ENCODE assay signal across 8 cellular contexts in the genomic region with DNA sequence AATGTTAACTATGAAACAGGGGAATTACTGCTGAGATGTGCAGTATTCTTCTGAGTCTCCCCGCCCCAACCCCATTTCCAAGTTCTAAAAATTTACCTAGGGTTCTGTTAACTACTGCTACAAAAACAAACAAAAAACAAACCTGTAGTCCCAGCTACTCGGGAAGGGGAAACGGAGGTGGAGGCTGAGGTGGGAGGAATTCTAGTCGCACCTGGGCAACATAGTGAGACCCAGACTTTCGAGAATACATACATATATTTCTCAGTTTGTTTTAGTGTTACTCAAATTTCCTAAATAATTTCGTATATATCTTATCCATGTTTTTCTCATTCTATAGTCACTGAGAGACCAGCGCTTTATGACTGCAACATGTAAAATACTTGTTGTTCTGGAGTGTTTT. TPM values are rescaled to one million over a fixed set of nuclear protein-coding genes. Genes with fewer than 3 reads are reported as not detected.
DNase-seq lines count a peak whose midpoint lies in the region; ATAC-seq, FAIRE-seq and TF ChIP-seq lines count a peak whose summit lies in the region.

No MANE protein-coding gene starts in this region.

- H3K27ac ChIP-seq in dorsolateral prefrontal cortex, result peak overlapping the region in 31 of 59 donors; percentile 91 to 99 (median 97)

- intact Hi-C loops in dorsolateral prefrontal cortex (cut with DNase I), result loop anchor here in 1 of 2 donors (2.0 to 10.0 kb wide), 2 partner anchors 138 to 1300 kb away; a partner anchor contains a TSS

- H3K27me3 Mint-ChIP-seq in natural killer cell treated with Interleukin-12 subunit alpha and Interleukin-12 subunit beta and Interleukin-15 and Interleukin-18, amount 100 ng/mL, for 72 hours, result peaks cover 0 to 7% of the 10 kb centered on the region in 2 donors

- TF ChIP-seq POLR2A in H54 (IDR thresholded peaks at IDR 0.05; ENCODE audit: low read depth, low read length), result no peak

- TF ChIP-seq CTCF in AG10803 (conservative IDR thresholded peaks at IDR 0.05; ENCODE audit: low read length), result no peak
- no peak for TF ChIP-seq CTCF in LNCaP clone FGC (IDR thresholded peaks at IDR 0.05; ENCODE audit: control insufficient read depth, extremely low read depth, insufficient read depth)
- TF ChIP-seq CTCF in dorsolateral prefrontal cortex (IDR thresholded peaks at IDR 0.05 in 54 of 56, conservative IDR thresholded peaks at IDR 0.05 in 2 of 56; ENCODE audit: low read depth in 1 of 56, partially characterized antibody in 56 of 56), result no peak

- no peak for FAIRE-seq in H54 (lab: Jason Lieb, UNC)

- H3K36me3 Mint-ChIP-seq in natural killer cell treated with Interleukin-12 subunit alpha and Interleukin-12 subunit beta and Interleukin-15 and Interleukin-18, amount 100 ng/mL, for 72 hours, result no peaks in the 10 kb centered on the region

- H3K27ac Mint-ChIP-seq in natural killer cell treated with Interleukin-12 subunit alpha and Interleukin-12 subunit beta and Interleukin-15 and Interleukin-18, amount 100 ng/mL, for 72 hours, result peak overlapping the region; percentile 100

- H3K4me1 Mint-ChIP-seq in natural killer cell treated with Interleukin-12 subunit alpha and Interleukin-12 subunit beta and Interleukin-15 and Interleukin-18, amount 100 ng/mL, for 72 hours (ENCODE audit: low read depth in 2 of 2), result peaks cover 26 to 39% of the 10 kb centered on the region in 2 donors

- no peaks in the 10 kb centered on the region for H3K9me3 Mint-ChIP-seq in natural killer cell treated with Interleukin-12 subunit alpha and Interleukin-12 subunit beta and Interleukin-15 and Interleukin-18, amount 100 ng/mL, for 72 hours

- no peak for ATAC-seq in natural killer cell treated with Interleukin-12 subunit alpha and Interleukin-12 subunit beta and Interleukin-15 and Interleukin-18, amount 100 ng/mL, for 72 hours
- ATAC-seq in GM18519 (IDR thresholded peaks at IDR 0.05; ENCODE audit: low FRiP score, unreplicated experiment) (no peak), HG03139 (IDR thresholded peaks at IDR 0.05; ENCODE audit: unreplicated experiment) (no peak)

- H3K4me3 ChIP-seq in AG10803 (ENCODE audit: low read length) (peak overlapping the region; percentile 97), LNCaP clone FGC (ENCODE audit: low read depth, low read length) (peak overlapping the region; percentile 86), dorsolateral prefrontal cortex (peak overlapping the region; percentile 69 to 98 (median 85))

- H3K27me3 ChIP-seq in dorsolateral prefrontal cortex, result no peaks in the 10 kb centered on the region

- no peak for DNase-seq in AG10803 (ENCODE audit: low read depth)
- DNase-seq in LNCaP clone FGC (ENCODE audit: low read depth), result no peak
- no peak for DNase-seq in dorsolateral prefrontal cortex
- no peak for DNase-seq in natural killer cell treated with Interleukin-12 subunit alpha and Interleukin-12 subunit beta and Interleukin-15 and Interleukin-18, amount 100 ng/mL, for 72 hours (ENCODE audit: low spot score)
- no peak for DNase-seq in H54 (ENCODE audit: insufficient read length, low spot score)
- DNase-seq in NOMO-1 treated with dmso at 0.1 percent for 144 hours (lab: John Stamatoyannopoulos, UW; ENCODE audit: unreplicated experiment), result no peak

- peak overlapping the region; percentile 94 for H3K4me3 Mint-ChIP-seq in natural killer cell treated with Interleukin-12 subunit alpha and Interleukin-12 subunit beta and Interleukin-15 and Interleukin-18, amount 100 ng/mL, for 72 hours

RNA-seq across cellular contexts. Expression of a gene that starts 1.0 kb away (rescaled TPM):
- 10 to 100 TPM; 25.9 to 44.5 (median 34.8) TPM for total RNA-seq in dorsolateral prefrontal cortex
- 10 to 100 TPM; 14.4 to 24.3 TPM for total RNA-seq in natural killer cell treated with Interleukin-12 subunit alpha and Interleukin-12 subunit beta and Interleukin-15 and Interleukin-18, amount 100 ng/mL, for 72 hours
